ENCODE assay signal across 21 cellular contexts in the genomic region with DNA sequence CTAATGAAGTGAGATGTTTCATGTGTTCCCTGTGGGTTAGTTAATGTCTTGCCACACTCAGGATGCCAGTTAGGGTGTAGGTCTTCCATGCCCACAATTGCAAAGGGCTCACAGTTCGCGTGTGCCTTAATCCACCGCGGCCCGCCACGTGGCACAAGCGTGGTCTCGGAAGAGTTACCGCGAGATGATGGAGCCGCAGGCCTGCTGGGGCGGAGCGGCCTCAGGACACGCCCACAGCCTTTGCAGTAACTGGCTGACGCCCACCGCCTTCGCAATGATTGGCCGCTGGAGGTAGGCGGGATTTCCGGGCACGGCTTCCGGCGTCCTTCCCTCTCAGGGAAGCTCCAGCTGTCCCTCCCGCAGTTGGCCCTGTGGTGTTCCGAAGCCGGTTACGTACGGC. TPM values are rescaled to one million over a fixed set of nuclear protein-coding genes. Genes with fewer than 3 reads are reported as not detected.
"Had no signal": no experiment of that assay in that cellular context is flagged by ENCODE, and none has a peak within 500 bp of the region (broad histone marks: within the 10 kb centered on the region; RNA-seq: fewer than 3 reads in every experiment).

Gene RBMY1A1 (plus strand): TSS at position 301 of the 400 bp plus-strand sequence. CDS start 2,013 bp downstream, outside the sequence.

RNA-seq across cellular contexts. Expression of gene RBMY1A1, which starts in this region (rescaled TPM):
- total RNA-seq: activated naive CD4-positive, alpha-beta T cell treated with anti-CD3 and anti-CD28 coated beads for 36 hours; activated naive CD4-positive, alpha-beta T cell treated with anti-CD3 and anti-CD28 coated beads, Interleukin-2, amount 50 U/mL, for 72 hours; activated naive CD8-positive, alpha-beta T cell treated with anti-CD3 and anti-CD28 coated beads for 36 hours; activated naive CD8-positive, alpha-beta T cell treated with anti-CD3 and anti-CD28 coated beads, Interleukin-2, amount 10 ng/mL, durations not matched to agents 7 days and 5 days; activated T-cell treated with anti-CD3 and anti-CD28 coated beads, Interleukin-2, amount 50 U/mL, for 4 hours; activated T-cell treated with anti-CD3 and anti-CD28 coated beads, Interleukin-2, amount 50 U/mL, for 72 hours; activated T-helper 1 cell treated with anti-CD3 and anti-CD28 coated beads, Interleukin-12 subunit alpha, Interleukin-12 subunit beta, Interleukin-2, Interleukin-4 antibody, amounts not matched to agents 30 ng/mL and 10 ng/mL and 1 ng/mL, durations not matched to agents 14 hours and 24 hours and 36 hours; activated T-helper 17 cell treated with anti-CD3 and anti-CD28 coated beads, Interleukin-2, amount 50 U/mL, for 72 hours; activated T-helper 2 cell treated with anti-CD3 and anti-CD28 coated beads, Interferon-gamma antibody, Interleukin-2, Interleukin-4, amounts not matched to agents 10 μg/mL and 5 μg/mL and 100 μg/mL, durations not matched to agents 14 hours and 24 hours and 36 hours; adrenal gland; aorta; ascending aorta; astrocyte; body of pancreas; breast epithelium; bronchial epithelial cell; cardiac muscle cell; cardiac septum; cerebellum; chondrocyte had no signal
- polyA plus RNA-seq: adipose tissue, adrenal gland, aorta, cardiac muscle cell had no signal
